ENCODE assay signal across 13 cellular contexts in genomic region chr5:135534609-135535419, GRCh38. TPM values are rescaled to one million over a fixed set of nuclear protein-coding genes. Genes with fewer than 3 reads are reported as not detected.
DNase-seq lines count a peak whose midpoint lies in the region; FAIRE-seq and TF ChIP-seq lines count a peak whose summit lies in the region.
"Had no signal": no experiment of that assay in that cellular context is flagged by ENCODE, and none has a peak within 500 bp of the region (broad histone marks: within the 10 kb centered on the region; RNA-seq: fewer than 3 reads in every experiment).

No MANE protein-coding gene starts in this region.

- dilution Hi-C loops in endothelial cell of umbilical vein (cut with MboI; ENCODE audit: extremely low pct_ligation_motif_present, low sequenced_read_pairs) = no loop called here

- 1% methylated on average over 61 of the region's 61 CpGs for WGBS in HUES64

- no peaks in the 10 kb centered on the region for H3K9me1 ChIP-seq in endothelial cell of umbilical vein (replicated peaks; ENCODE audit: control insufficient read depth, extremely low read depth, insufficient read depth, low read length)

- H3K4me1 Mint-ChIP-seq in Caco-2 (ENCODE audit: low read depth, unreplicated experiment) (no peaks in the 10 kb centered on the region), neural progenitor cell (peaks cover 34% of the 10 kb centered on the region)

- peak overlapping the region; percentile 38 for H2AFZ ChIP-seq in endothelial cell of umbilical vein (ENCODE audit: low read depth, low read length)
- no peak overlapping the region for H2AFZ ChIP-seq in neural progenitor cell (replicated peaks)

- H3F3A ChIP-seq in neural progenitor cell (ENCODE audit: low read depth) = peaks cover 28% of the 10 kb centered on the region

- H3K27me3 ChIP-seq in Caco-2 (replicated peaks; ENCODE audit: control insufficient read depth, insufficient read depth, low read length) (no peaks in the 10 kb centered on the region; the same call in 1 of the 2 replicates), HUES64 (ENCODE audit: insufficient read depth, low read length) (peaks cover 100% of the 10 kb centered on the region), endothelial cell of umbilical vein (ENCODE audit: control insufficient read depth in 2 of 2, insufficient read depth in 2 of 2, low read length in 2 of 2) (peaks cover 71 to 73% of the 10 kb centered on the region in 2 experiments), neural progenitor cell (peaks cover 100% of the 10 kb centered on the region)

- H3K4me3 ChIP-seq in Caco-2 (ENCODE audit: low read depth, low read length) (no peak overlapping the region), HUES64 (ENCODE audit: low read length) (peak overlapping the region; percentile 27), endothelial cell of umbilical vein (replicated peaks in 1 of 3; ENCODE audit: insufficient read depth in 1 of 3, low read depth in 1 of 3, low read length in 3 of 3) (no peak overlapping the region), neural progenitor cell (peak overlapping the region; percentile 1)
- H3K4me3 ChIP-seq: lung, right lobe of liver had no signal

- H3K27ac Mint-ChIP-seq in Caco-2 (ENCODE audit: unreplicated experiment) = no peak overlapping the region
- H3K27ac Mint-ChIP-seq in neural progenitor cell = peak overlapping the region; percentile 33

- H3K4me3 Mint-ChIP-seq in Caco-2 (ENCODE audit: unreplicated experiment) = peak overlapping the region; percentile 9
- peak overlapping the region; percentile 79 for H3K4me3 Mint-ChIP-seq in neural progenitor cell

- no peaks in the 10 kb centered on the region for H4K20me1 ChIP-seq in endothelial cell of umbilical vein (replicated peaks; ENCODE audit: control insufficient read depth, extremely low read depth, insufficient read depth, low read length)
- peaks cover 69% of the 10 kb centered on the region for H4K20me1 ChIP-seq in neural progenitor cell (ENCODE audit: low read depth)

- no peak for FAIRE-seq in endothelial cell of umbilical vein (lab: Jason Lieb, UNC)

- H3K9me3 ChIP-seq in Caco-2 (no peaks in the 10 kb centered on the region; the same call in 1 of the 2 replicates), HUES64 (ENCODE audit: insufficient read depth, low read depth, low read length) (peaks cover 14% of the 10 kb centered on the region), endothelial cell of umbilical vein (replicated peaks; ENCODE audit: control insufficient read depth, insufficient read depth, low read length) (no peaks in the 10 kb centered on the region), neural progenitor cell (ENCODE audit: low read depth) (no peaks in the 10 kb centered on the region)
- H3K9me3 ChIP-seq: right lobe of liver had no signal

- H3K9me3 Mint-ChIP-seq in Caco-2 (ENCODE audit: unreplicated experiment) (peaks cover 11% of the 10 kb centered on the region), neural progenitor cell (peaks cover 30% of the 10 kb centered on the region)

- H3K4me1 ChIP-seq in Caco-2 (no peaks in the 10 kb centered on the region), HUES64 (ENCODE audit: insufficient read depth, low read length) (peaks cover 13% of the 10 kb centered on the region), endothelial cell of umbilical vein (ENCODE audit: control insufficient read depth, extremely low read depth, insufficient read depth, low read length) (no peaks in the 10 kb centered on the region), neural progenitor cell (peaks cover 16% of the 10 kb centered on the region)

- CTCF ChIA-PET in Caco-2 (lab: Charles Lee) (no interaction called here), endothelial cell of umbilical vein (lab: Charles Lee) (interaction anchor here (1.1 to 2.4 kb wide), 2 partner anchors 17 to 26 kb away, joined by 3 to 7 read pairs; no protein-coding TSS in a partner anchor)

- POLR2A ChIA-PET in Caco-2 (lab: Charles Lee) (no interaction called here), endothelial cell of umbilical vein (lab: Charles Lee) (no interaction called here)

- no peak for TF ChIP-seq POLR2A in endothelial cell of umbilical vein (IDR thresholded peaks at IDR 0.05; ENCODE audit: low read depth, low read length)

- no peaks in the 10 kb centered on the region for H3K36me3 Mint-ChIP-seq in Caco-2 (ENCODE audit: insufficient read depth, unreplicated experiment)
- peaks cover 2% of the 10 kb centered on the region for H3K36me3 Mint-ChIP-seq in neural progenitor cell

- H3K4me2 ChIP-seq in endothelial cell of umbilical vein (ENCODE audit: insufficient read depth, low read length) (no peak overlapping the region), neural progenitor cell (peak overlapping the region; percentile 51)

- BruUV-seq in Caco-2 (replicated peaks; lab: Mats Ljungman, UMichigan) = no TSS peak
- no TSS peak for BruUV-seq in endothelial cell of umbilical vein (replicated peaks; lab: Mats Ljungman, UMichigan)

- TF ChIP-seq CTCF in Caco-2 (IDR thresholded peaks at IDR 0.05; ENCODE audit: insufficient read depth in 1 of 2, low read depth in 1 of 2, low read length in 1 of 2, severe bottlenecking in 1 of 2, unreplicated experiment in 1 of 2) (no peak), endothelial cell of umbilical vein (IDR thresholded peaks at IDR 0.05; ENCODE audit: extremely low read depth in 1 of 2, insufficient read depth in 1 of 2, low read depth in 1 of 2, low read length in 2 of 2) (peak in 1 of 2 donors; percentile 6), neural progenitor cell (IDR thresholded peaks at IDR 0.05) (peak; percentile 52)

- DNase-seq in Caco-2 = no peak
- DNase-seq in endothelial cell of umbilical vein (ENCODE audit: low read depth, low spot score) = no peak
- peak; percentile 83 for DNase-seq in neural progenitor cell (ENCODE audit: low spot score)
- no peak for DNase-seq in RKO (ENCODE audit: low spot score)
- DNase-seq in activated naive CD4-positive, alpha-beta T cell treated with anti-CD3 and anti-CD28 coated beads, Interleukin-2, amount 50 U/mL, for 16 hours = no peak
- no peak for DNase-seq in NCI-H774 (lab: John Stamatoyannopoulos, UW)
- no peak for DNase-seq in 8988T
- DNase-seq: NCI-H187, OCI-M1, right lobe of liver, T-helper 9 cell had no signal

- no peaks in the 10 kb centered on the region for H3K79me2 ChIP-seq in endothelial cell of umbilical vein (ENCODE audit: control insufficient read depth, insufficient read depth, low read length)
- H3K79me2 ChIP-seq in neural progenitor cell (ENCODE audit: low read depth) = no peaks in the 10 kb centered on the region

- H3K9ac ChIP-seq in HUES64 (ENCODE audit: low read depth, low read length) (no peak overlapping the region), endothelial cell of umbilical vein (replicated peaks; ENCODE audit: extremely low read depth, insufficient read depth, low read length) (no peak overlapping the region), neural progenitor cell (no peak overlapping the region)

- H3K27me3 Mint-ChIP-seq in Caco-2 (ENCODE audit: insufficient read depth, unreplicated experiment) (peaks cover 29% of the 10 kb centered on the region), neural progenitor cell (ENCODE audit: insufficient read depth, low read depth) (peaks cover 88% of the 10 kb centered on the region)

- H3K27ac ChIP-seq in HUES64 (ENCODE audit: low read depth, low read length) = no peak overlapping the region
- no peak overlapping the region for H3K27ac ChIP-seq in endothelial cell of umbilical vein (ENCODE audit: insufficient read depth, low read depth, low read length)
- H3K27ac ChIP-seq in neural progenitor cell = no peak overlapping the region
- H3K27ac ChIP-seq: right lobe of liver had no signal

- intact Hi-C loops in Caco-2 (cut with micrococcal nuclease; ENCODE audit: unreplicated experiment) = no loop called here
- intact Hi-C loops in endothelial cell of umbilical vein (cut with micrococcal nuclease) = no loop called here

- H3K36me3 ChIP-seq in Caco-2 (ENCODE audit: control insufficient read depth, insufficient read depth, low read length) = no peaks in the 10 kb centered on the region
- no peaks in the 10 kb centered on the region for H3K36me3 ChIP-seq in HUES64 (ENCODE audit: insufficient read depth, low read length)
- H3K36me3 ChIP-seq in endothelial cell of umbilical vein (ENCODE audit: control insufficient read depth in 2 of 2, extremely low read depth in 1 of 2, insufficient read depth in 2 of 2, low read length in 2 of 2) = no peaks in the 10 kb centered on the region
- H3K36me3 ChIP-seq in neural progenitor cell = no peaks in the 10 kb centered on the region
- H3K36me3 ChIP-seq: right lobe of liver had no signal

TF ChIP-seq in endothelial cell of umbilical vein, 7 proteins besides CTCF, POLR2A, EP300 and RAD21 (continues in another document):
- no peak for TF ChIP-seq FOS (IDR thresholded peaks at IDR 0.05; ENCODE audit: borderline replicate concordance, insufficient read depth, low read length)
- TF ChIP-seq, protein P1, sequence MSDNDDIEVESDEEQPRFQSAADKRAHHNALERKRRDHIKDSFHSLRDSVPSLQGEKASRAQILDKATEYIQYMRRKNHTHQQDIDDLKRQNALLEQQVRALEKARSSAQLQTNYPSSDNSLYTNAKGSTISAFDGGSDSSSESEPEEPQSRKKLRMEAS (IDR thresholded peaks at IDR 0.05; ENCODE audit: insufficient read depth, insufficient read length) = no peak

RNA-seq across cellular contexts. Expression of gene NEUROG1, which starts 0.9 kb away (rescaled TPM):
- not detected in 2 replicates for total RNA-seq in Caco-2 (2022)
- polyA plus RNA-seq in HUES64 (2013, experiment 1 of 2) = not detected
- polyA plus RNA-seq in HUES64 (2013, experiment 2 of 2) = not detected
- total RNA-seq in endothelial cell of umbilical vein = not detected in 2 replicates
- not detected in 2 replicates for polyA plus RNA-seq in endothelial cell of umbilical vein
- polyA plus RNA-seq in endothelial cell of umbilical vein (2011; cell fraction: cytosol; rRNA removed) = not detected in 2 replicates
- polyA plus RNA-seq in endothelial cell of umbilical vein (2011; cell fraction: nucleus; rRNA removed) = not detected in 2 replicates
- polyA plus RNA-seq in endothelial cell of umbilical vein (2012) = not detected in 2 replicates
- not detected in 2 replicates for polyA minus RNA-seq in endothelial cell of umbilical vein
- polyA minus RNA-seq in endothelial cell of umbilical vein (2011; cell fraction: cytosol; rRNA and poly(A)+ RNA removed) = not detected
- polyA minus RNA-seq in endothelial cell of umbilical vein (2011; cell fraction: nucleus; rRNA and poly(A)+ RNA removed) = not detected in 2 replicates
- total RNA-seq in neural progenitor cell (ENCODE audit: low replicate concordance) = not detected in 2 replicates
- total RNA-seq: lung, right lobe of liver had no signal
- polyA plus RNA-seq: lung had no signal

RNA-seq across cellular contexts. Expression of gene CXCL14, which starts 44.0 kb away (rescaled TPM):
- total RNA-seq in Caco-2 (2022) (not detected in 2 replicates), endothelial cell of umbilical vein (not detected in 2 replicates), neural progenitor cell (ENCODE audit: low replicate concordance) (0.45 TPM in 1 of 2 replicates, not detected in the other)
- polyA plus RNA-seq in HUES64 (2013, experiment 1 of 2) = 1.6 TPM
- polyA plus RNA-seq in HUES64 (2013, experiment 2 of 2) = 2.2 TPM
- not detected in 2 replicates for polyA plus RNA-seq in endothelial cell of umbilical vein
- polyA plus RNA-seq in endothelial cell of umbilical vein (2011; cell fraction: cytosol; rRNA removed) = not detected in 2 replicates
- not detected in 2 replicates for polyA plus RNA-seq in endothelial cell of umbilical vein (2011; cell fraction: nucleus; rRNA removed)
- not detected in 2 replicates for polyA plus RNA-seq in endothelial cell of umbilical vein (2012)
- not detected in 2 replicates for polyA minus RNA-seq in endothelial cell of umbilical vein
- polyA minus RNA-seq in endothelial cell of umbilical vein (2011; cell fraction: cytosol; rRNA and poly(A)+ RNA removed) = not detected
- polyA minus RNA-seq in endothelial cell of umbilical vein (2011; cell fraction: nucleus; rRNA and poly(A)+ RNA removed) = not detected in 2 replicates

Comparison
In these comparisons a context has a peak if more than half of its experiments do, and no peak if none do; other contexts are left out.
1. H3K4me3 ChIP-seq: peak in HUES64 (single experiment) and neural progenitor cell (single experiment); none in Caco-2 (single experiment) and endothelial cell of umbilical vein (0 of 3).